11 cellular contexts compared by ENCODE assay signal in the genomic region with DNA sequence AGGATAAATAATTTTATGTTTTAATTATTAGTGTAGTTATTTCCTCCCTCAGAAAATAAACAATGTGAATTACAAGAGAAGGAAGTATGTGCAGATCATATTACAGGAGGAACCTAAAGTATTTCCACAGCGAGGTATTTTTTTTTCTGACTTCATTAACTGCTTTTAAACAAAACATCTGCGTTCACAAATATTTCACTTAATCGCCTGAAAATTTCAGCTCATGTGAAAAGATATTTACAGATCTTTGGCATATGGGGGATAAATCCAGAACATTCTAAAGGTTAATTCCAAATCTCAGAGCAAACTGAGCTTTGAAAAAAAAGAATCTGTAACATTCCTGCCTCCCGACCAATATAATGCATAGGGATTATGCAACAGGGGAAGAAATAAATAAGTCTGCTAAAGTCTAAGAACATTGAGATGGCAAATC. TPM values are rescaled to one million over a fixed set of nuclear protein-coding genes. Genes with fewer than 3 reads are reported as not detected.
DNase-seq lines count a peak whose midpoint lies in the region; ATAC-seq, FAIRE-seq and TF ChIP-seq lines count a peak whose summit lies in the region.
"Had no signal": no experiment of that assay in that cellular context is flagged by ENCODE, and none has a peak within 500 bp of the region (broad histone marks: within the 10 kb centered on the region; RNA-seq: fewer than 3 reads in every experiment).

No MANE protein-coding gene starts in this region.

- peak; percentile 90 for FAIRE-seq in D721Med (lab: Jason Lieb, UNC)

- no peak for TF ChIP-seq CTCF in D721Med (IDR thresholded peaks at IDR 0.05; ENCODE audit: insufficient read depth, missing control alignments)
- TF ChIP-seq CTCF in fibroblast of the aortic adventitia (IDR thresholded peaks at IDR 0.05; ENCODE audit: insufficient read depth, low read length) = no peak

- H3K27me3 ChIP-seq in SJCRH30 = no peaks in the 10 kb centered on the region

- no peak for ATAC-seq in HG02763 (IDR thresholded peaks at IDR 0.05; ENCODE audit: unreplicated experiment)

- H3K4me1 ChIP-seq in SJCRH30 = peaks cover 22% of the 10 kb centered on the region

- DNase-seq in D721Med (ENCODE audit: insufficient read length, low spot score) = no peak
- no peak for DNase-seq in SJCRH30
- DNase-seq in fibroblast of the aortic adventitia (ENCODE audit: low read depth) = peak; percentile 54
- peak; percentile 23 for DNase-seq in pons (ENCODE audit: low spot score)
- no peak for DNase-seq in NCI-H2081 (lab: John Stamatoyannopoulos, UW)
- DNase-seq in SK-N-DZ (ENCODE audit: low spot score) = no peak
- DNase-seq in NCI-H128 (lab: John Stamatoyannopoulos, UW; ENCODE audit: unreplicated experiment) = no peak
- DNase-seq: activated naive CD4-positive, alpha-beta T cell treated with anti-CD3 and anti-CD28 coated beads, Interleukin-2, amount 50 U/mL, for 16 hours; DND-41; SHP77 treated with DMSO at 0.1 percent for 48 hours had no signal

- H3K36me3 ChIP-seq in SJCRH30 = peaks cover 5% of the 10 kb centered on the region; the same call in 1 of the 2 replicates

- H3K9me3 ChIP-seq in SJCRH30 (replicated peaks) = no peaks in the 10 kb centered on the region

- H3K27ac ChIP-seq in SJCRH30 = peak overlapping the region; percentile 73

- H3K4me3 ChIP-seq in SJCRH30 = peak overlapping the region; percentile 46
- no peak overlapping the region for H3K4me3 ChIP-seq in fibroblast of the aortic adventitia (ENCODE audit: low read depth, low read length)

RNA-seq across cellular contexts. Expression of gene NT5C2, which starts 39.3 kb away (rescaled TPM):
- 77.0 and 78.4 TPM in 2 replicates for total RNA-seq in SJCRH30 (2014; rRNA removed; shearing (Covaris generic))
- total RNA-seq in fibroblast of the aortic adventitia (ENCODE audit: low replicate concordance) = 95.2 and 122 TPM in 2 replicates
- 26.0 and 28.0 TPM in 2 replicates for polyA plus RNA-seq in SK-N-DZ (2014; cell fraction: cytosol; rRNA removed)
- 37.3 and 50.9 TPM in 2 replicates for polyA plus RNA-seq in SK-N-DZ (2014; cell fraction: nucleus; rRNA removed)

Comparison
In these comparisons a context has a peak if more than half of its experiments do, and no peak if none do; other contexts are left out.
1. DNase-seq: peak in fibroblast of the aortic adventitia (single experiment) and pons (single experiment); none in D721Med (single experiment), SJCRH30 (0 of 2), NCI-H2081 (0 of 2), SK-N-DZ (single experiment) and NCI-H128 (single experiment).